Comparison of ENCODE assay signal across 21 cellular contexts in genomic region chr7:55845164-55845563, GRCh38. TPM values are rescaled to one million over a fixed set of nuclear protein-coding genes. Genes with fewer than 3 reads are reported as not detected.
"Had no signal": no experiment of that assay in that cellular context is flagged by ENCODE, and none has a peak within 500 bp of the region (broad histone marks: within the 10 kb centered on the region; RNA-seq: fewer than 3 reads in every experiment).

No MANE protein-coding gene starts in this region.

RNA-seq across cellular contexts. Expression of gene SEPTIN14, which starts 17.4 kb away (rescaled TPM):
- total RNA-seq: activated naive CD4-positive, alpha-beta T cell treated with anti-CD3 and anti-CD28 coated beads for 36 hours; activated naive CD4-positive, alpha-beta T cell treated with anti-CD3 and anti-CD28 coated beads, Interleukin-2, amount 50 U/mL, for 72 hours; activated naive CD8-positive, alpha-beta T cell treated with anti-CD3 and anti-CD28 coated beads for 36 hours; activated naive CD8-positive, alpha-beta T cell treated with anti-CD3 and anti-CD28 coated beads, Interleukin-2, amount 10 ng/mL, durations not matched to agents 7 days and 5 days; activated T-cell treated with anti-CD3 and anti-CD28 coated beads, Interleukin-2, amount 50 U/mL, for 4 hours; activated T-cell treated with anti-CD3 and anti-CD28 coated beads, Interleukin-2, amount 50 U/mL, for 72 hours; activated T-helper 1 cell treated with anti-CD3 and anti-CD28 coated beads, Interleukin-12 subunit alpha, Interleukin-12 subunit beta, Interleukin-2, Interleukin-4 antibody, amounts not matched to agents 30 ng/mL and 10 ng/mL and 1 ng/mL, durations not matched to agents 14 hours and 24 hours and 36 hours; activated T-helper 17 cell treated with anti-CD3 and anti-CD28 coated beads, Interleukin-2, amount 50 U/mL, for 72 hours; activated T-helper 2 cell treated with anti-CD3 and anti-CD28 coated beads, Interferon-gamma antibody, Interleukin-2, Interleukin-4, amounts not matched to agents 10 μg/mL and 5 μg/mL and 100 μg/mL, durations not matched to agents 14 hours and 24 hours and 36 hours; adrenal gland; aorta; ascending aorta; astrocyte; body of pancreas; breast epithelium; bronchial epithelial cell; cardiac muscle cell; cardiac septum; cerebellum; chondrocyte had no signal
- polyA plus RNA-seq: adipose tissue, adrenal gland, aorta, cardiac muscle cell had no signal
